20 cellular contexts compared by ENCODE assay signal in the genomic region with DNA sequence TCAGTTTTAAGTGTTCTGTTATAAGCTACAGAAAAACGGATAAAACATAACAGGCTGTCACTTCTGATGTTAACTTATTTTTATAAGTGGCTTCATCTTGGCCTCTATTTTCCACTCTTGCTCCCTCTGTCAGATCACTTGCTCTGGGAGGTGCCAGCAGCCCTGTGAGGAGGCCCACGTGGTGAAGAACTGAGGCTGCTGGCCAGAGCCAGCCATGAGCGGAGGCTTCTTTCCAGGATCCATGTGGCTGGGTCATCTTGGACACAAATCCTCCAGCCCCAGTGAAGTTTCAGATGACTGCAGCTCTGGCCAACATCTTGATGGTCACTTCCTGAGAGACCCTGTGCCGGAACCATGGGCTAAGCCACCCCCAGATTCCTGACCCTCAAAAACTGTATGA.
"Had no signal": no experiment of that assay in that cellular context is flagged by ENCODE, and none has a peak within 500 bp of the region (broad histone marks: within the 10 kb centered on the region; RNA-seq: fewer than 3 reads in every experiment).

No MANE protein-coding gene starts in this region.

- H3K4me3 ChIP-seq: colonic mucosa, heart right ventricle, left lung, pancreas, right lobe of liver, skin epidermis, spleen, thoracic aorta, vagina had no signal

- H3K4me1 ChIP-seq: colonic mucosa, vagina had no signal

- H3K36me3 ChIP-seq: colonic mucosa, heart right ventricle, left lung, neutrophil, pancreas, right lobe of liver, spleen, thoracic aorta, vagina had no signal

- H3K27me3 ChIP-seq: colonic mucosa, foreskin keratinocyte, heart right ventricle, left lung, neutrophil, pancreas, right lobe of liver, spleen, vagina had no signal

- DNase-seq: colonic mucosa; effector CD8-positive, alpha-beta T cell; endodermal cell; foreskin keratinocyte; glutamatergic neuron; heart right ventricle; hippocampal formation; left cardiac atrium; naive thymus-derived CD8-positive, alpha-beta T cell; pancreas; right lobe of liver; spleen; stimulated activated naive B cell treated with anti-CD40 and anti-IgM and Interleukin-4, amounts not matched to agents 10 μg/mL and 1 μg/mL and 100 μg/mL, for 72 hours had no signal

- H3K27ac ChIP-seq: colonic mucosa, epithelial cell of prostate, foreskin keratinocyte, heart right ventricle, left lung, neutrophil, pancreas, right lobe of liver, skin epidermis, spleen, thoracic aorta, vagina had no signal

- H3K9me3 ChIP-seq: colonic mucosa, heart right ventricle, left lung, neutrophil, pancreas, right lobe of liver, spleen, thoracic aorta, vagina had no signal

- ATAC-seq: esophagus mucosa; foreskin keratinocyte; heart right ventricle; left lung; naive thymus-derived CD8-positive, alpha-beta T cell; pancreas; right lobe of liver; stimulated activated naive B cell treated with anti-CD40 and anti-IgM and Interleukin-4, amounts not matched to agents 10 μg/mL and 1 μg/mL and 100 μg/mL, for 72 hours had no signal
